ENCODE assay signal across 24 cellular contexts in genomic region chr2:16049406-16049805, GRCh38.
"Had no signal": no experiment of that assay in that cellular context is flagged by ENCODE, and none has a peak within 500 bp of the region (broad histone marks: within the 10 kb centered on the region; RNA-seq: fewer than 3 reads in every experiment).

No MANE protein-coding gene starts in this region.

- H3K36me3 ChIP-seq: gastrocnemius medialis, lower lobe of right lung, neutrophil, right lobe of liver, thoracic aorta, tibial nerve, upper lobe of left lung had no signal

- ATAC-seq: esophagus mucosa; gastrocnemius medialis; left ventricle myocardium superior; lower lobe of right lung; natural killer cell treated with Interleukin-12 subunit alpha and Interleukin-12 subunit beta and Interleukin-15 and Interleukin-18, amount 100 ng/mL, for 72 hours; right lobe of liver; stimulated activated naive B cell treated with anti-CD40 and anti-IgM and Interleukin-4, amounts not matched to agents 10 μg/mL and 1 μg/mL and 100 μg/mL, for 72 hours had no signal

- H3K27me3 ChIP-seq: dorsolateral prefrontal cortex, gastrocnemius medialis, neutrophil, right lobe of liver, tibial nerve, upper lobe of left lung had no signal

- H3K27me3 Mint-ChIP-seq: naive B cell; stimulated activated naive CD8-positive, alpha-beta T cell treated with anti-CD3 and anti-CD28 coated beads, Interleukin-15, Interleukin-2, amounts not matched to agents 100 ng/mL and 50 ng/mL, for 24 hours had no signal

- H3K9me3 Mint-ChIP-seq: natural killer cell treated with Interleukin-12 subunit alpha and Interleukin-12 subunit beta and Interleukin-15 and Interleukin-18, amount 100 ng/mL, for 72 hours; stimulated activated naive B cell treated with anti-CD40 and anti-IgM and Interleukin-4, amounts not matched to agents 10 μg/mL and 1 μg/mL and 100 μg/mL, for 72 hours; stimulated activated naive CD8-positive, alpha-beta T cell treated with anti-CD3 and anti-CD28 coated beads, Interleukin-15, Interleukin-2, amounts not matched to agents 100 ng/mL and 50 ng/mL, for 24 hours had no signal

- H3K27ac ChIP-seq: dorsolateral prefrontal cortex, epithelial cell of prostate, gastrocnemius medialis, lower lobe of right lung, neutrophil, parathyroid adenoma, right lobe of liver, thoracic aorta, tibial nerve, upper lobe of left lung had no signal

- H3K36me3 Mint-ChIP-seq: naive B cell; natural killer cell treated with Interleukin-12 subunit alpha and Interleukin-12 subunit beta and Interleukin-15 and Interleukin-18, amount 100 ng/mL, for 72 hours; stimulated activated naive B cell treated with anti-CD40 and anti-IgM and Interleukin-4, amounts not matched to agents 10 μg/mL and 1 μg/mL and 100 μg/mL, for 72 hours had no signal

- H3K4me1 Mint-ChIP-seq: naive B cell; stimulated activated naive B cell treated with anti-CD40 and anti-IgM and Interleukin-4, amounts not matched to agents 10 μg/mL and 1 μg/mL and 100 μg/mL, for 72 hours had no signal

- H3K9me3 ChIP-seq: gastrocnemius medialis, lower lobe of right lung, neutrophil, right lobe of liver, thoracic aorta, tibial nerve, upper lobe of left lung had no signal

- H3K4me3 Mint-ChIP-seq: naive B cell; natural killer cell treated with Interleukin-12 subunit alpha and Interleukin-12 subunit beta and Interleukin-15 and Interleukin-18, amount 100 ng/mL, for 72 hours; neural crest cell; stimulated activated naive B cell treated with anti-CD40 and anti-IgM and Interleukin-4, amounts not matched to agents 10 μg/mL and 1 μg/mL and 100 μg/mL, for 72 hours; stimulated activated naive CD8-positive, alpha-beta T cell treated with anti-CD3 and anti-CD28 coated beads, Interleukin-15, Interleukin-2, amounts not matched to agents 100 ng/mL and 50 ng/mL, for 24 hours had no signal

- H3K27ac Mint-ChIP-seq: naive B cell; natural killer cell treated with Interleukin-12 subunit alpha and Interleukin-12 subunit beta and Interleukin-15 and Interleukin-18, amount 100 ng/mL, for 72 hours; progenitor cell of endocrine pancreas; stimulated activated naive B cell treated with anti-CD40 and anti-IgM and Interleukin-4, amounts not matched to agents 10 μg/mL and 1 μg/mL and 100 μg/mL, for 72 hours; stimulated activated naive CD8-positive, alpha-beta T cell treated with anti-CD3 and anti-CD28 coated beads, Interleukin-15, Interleukin-2, amounts not matched to agents 100 ng/mL and 50 ng/mL, for 24 hours had no signal

- H3K4me3 ChIP-seq: dorsolateral prefrontal cortex, gastrocnemius medialis, lower lobe of right lung, right lobe of liver, thoracic aorta, tibial nerve, upper lobe of left lung had no signal

- DNase-seq: dorsolateral prefrontal cortex; effector CD4-positive, alpha-beta T cell; foreskin fibroblast; gastrocnemius medialis; head of caudate nucleus; left ventricle myocardium superior; lower lobe of right lung; naive B cell; right lobe of liver; small intestine; stimulated activated CD4-positive, alpha-beta T cell treated with anti-CD3 and anti-CD28 coated beads, Interleukin-15, amount 100 ng/mL, for 24 hours; stimulated activated CD4-positive, alpha-beta T cell treated with anti-CD3 and anti-CD28 coated beads, Interleukin-2, amount 100 ng/mL, for 48 hours; stimulated activated naive B cell treated with anti-CD40 and anti-IgM and Interleukin-4, amounts not matched to agents 10 μg/mL and 1 μg/mL and 100 μg/mL, for 72 hours; upper lobe of left lung had no signal
